ENCODE assay signal across 17 cellular contexts in genomic region chr1:116931016-116931918, GRCh38. TPM values are rescaled to one million over a fixed set of nuclear protein-coding genes. Genes with fewer than 3 reads are reported as not detected.
A peak's percentile ranks its signal among the peaks of the same experiment; 100 is the strongest.
DNase-seq lines count a peak whose midpoint lies in the region; ATAC-seq lines count a peak whose summit lies in the region.
"Had no signal": no experiment of that assay in that cellular context is flagged by ENCODE, and none has a peak within 500 bp of the region (broad histone marks: within the 10 kb centered on the region; RNA-seq: fewer than 3 reads in every experiment).

No MANE protein-coding gene starts in this region.

- H3K9me3 Mint-ChIP-seq in activated CD4-positive, alpha-beta T cell treated with anti-CD3 and anti-CD28 coated beads, Interleukin-2, amount 10 ng/mL, durations not matched to agents 24 days and 14 days = no peaks in the 10 kb centered on the region
- H3K9me3 Mint-ChIP-seq in activated CD4-positive, alpha-beta T cell treated with anti-CD3 and anti-CD28 coated beads, Interleukin-2, amount 10 ng/mL, durations not matched to agents 7 days and 5 days = peaks cover 3% of the 10 kb centered on the region
- no peaks in the 10 kb centered on the region for H3K9me3 Mint-ChIP-seq in activated naive CD8-positive, alpha-beta T cell (ENCODE audit: low read depth)
- no peaks in the 10 kb centered on the region for H3K9me3 Mint-ChIP-seq in activated naive CD8-positive, alpha-beta T cell treated with anti-CD3 and anti-CD28 coated beads for 36 hours
- H3K9me3 Mint-ChIP-seq: CD8-positive, alpha-beta T cell had no signal

- no peak overlapping the region for H3K4me3 Mint-ChIP-seq in activated CD4-positive, alpha-beta T cell treated with anti-CD3 and anti-CD28 coated beads, Interleukin-2, amount 10 ng/mL, durations not matched to agents 24 days and 14 days
- no peak overlapping the region for H3K4me3 Mint-ChIP-seq in activated CD4-positive, alpha-beta T cell treated with anti-CD3 and anti-CD28 coated beads, Interleukin-2, amount 10 ng/mL, durations not matched to agents 7 days and 5 days
- no peak overlapping the region for H3K4me3 Mint-ChIP-seq in activated naive CD8-positive, alpha-beta T cell
- no peak overlapping the region for H3K4me3 Mint-ChIP-seq in activated naive CD8-positive, alpha-beta T cell treated with anti-CD3 and anti-CD28 coated beads for 36 hours
- H3K4me3 Mint-ChIP-seq: CD8-positive, alpha-beta T cell had no signal

- H3K36me3 Mint-ChIP-seq in activated CD4-positive, alpha-beta T cell treated with anti-CD3 and anti-CD28 coated beads, Interleukin-2, amount 10 ng/mL, durations not matched to agents 24 days and 14 days (ENCODE audit: low read depth) = no peaks in the 10 kb centered on the region
- peaks cover 6% of the 10 kb centered on the region for H3K36me3 Mint-ChIP-seq in activated CD4-positive, alpha-beta T cell treated with anti-CD3 and anti-CD28 coated beads, Interleukin-2, amount 10 ng/mL, durations not matched to agents 7 days and 5 days (ENCODE audit: low read depth)
- H3K36me3 Mint-ChIP-seq in activated naive CD8-positive, alpha-beta T cell = no peaks in the 10 kb centered on the region
- H3K36me3 Mint-ChIP-seq in activated naive CD8-positive, alpha-beta T cell treated with anti-CD3 and anti-CD28 coated beads for 36 hours = peaks cover 3% of the 10 kb centered on the region
- H3K36me3 Mint-ChIP-seq: CD8-positive, alpha-beta T cell had no signal

- peaks cover 25% of the 10 kb centered on the region for H3K4me1 Mint-ChIP-seq in activated CD4-positive, alpha-beta T cell treated with anti-CD3 and anti-CD28 coated beads, Interleukin-2, amount 10 ng/mL, durations not matched to agents 24 days and 14 days
- H3K4me1 Mint-ChIP-seq in activated CD4-positive, alpha-beta T cell treated with anti-CD3 and anti-CD28 coated beads, Interleukin-2, amount 10 ng/mL, durations not matched to agents 7 days and 5 days = peaks cover 30% of the 10 kb centered on the region
- H3K4me1 Mint-ChIP-seq in activated naive CD8-positive, alpha-beta T cell (ENCODE audit: low read depth) = peaks cover 29% of the 10 kb centered on the region
- H3K4me1 Mint-ChIP-seq in activated naive CD8-positive, alpha-beta T cell treated with anti-CD3 and anti-CD28 coated beads for 36 hours = peaks cover 22% of the 10 kb centered on the region

- POLR2A ChIA-PET in activated CD4-positive, alpha-beta T cell treated with anti-CD3 and anti-CD28 coated beads, Interleukin-2, amount 10 ng/mL, durations not matched to agents 7 days and 5 days (lab: Charles Lee) = interaction anchor here (0.6 kb wide), 1 partner anchor 16 kb away, joined by 3 read pairs; no protein-coding TSS in a partner anchor

- CTCF ChIA-PET in activated CD4-positive, alpha-beta T cell treated with anti-CD3 and anti-CD28 coated beads, Interleukin-2, amount 10 ng/mL, durations not matched to agents 7 days and 5 days (lab: Charles Lee) = interaction anchor here (0.9 to 1.7 kb wide), 2 partner anchors 10 to 15 kb away, joined by 3 to 8 read pairs; no protein-coding TSS in a partner anchor

- peak overlapping the region; percentile 27 for H3K27ac Mint-ChIP-seq in activated CD4-positive, alpha-beta T cell treated with anti-CD3 and anti-CD28 coated beads, Interleukin-2, amount 10 ng/mL, durations not matched to agents 24 days and 14 days
- H3K27ac Mint-ChIP-seq in activated CD4-positive, alpha-beta T cell treated with anti-CD3 and anti-CD28 coated beads, Interleukin-2, amount 10 ng/mL, durations not matched to agents 7 days and 5 days = no peak overlapping the region
- H3K27ac Mint-ChIP-seq in activated naive CD8-positive, alpha-beta T cell = peak overlapping the region; percentile 17
- no peak overlapping the region for H3K27ac Mint-ChIP-seq in activated naive CD8-positive, alpha-beta T cell treated with anti-CD3 and anti-CD28 coated beads for 36 hours
- H3K27ac Mint-ChIP-seq: CD8-positive, alpha-beta T cell had no signal

- no peak for ATAC-seq in GM18858 (IDR thresholded peaks at IDR 0.05; ENCODE audit: unreplicated experiment)
- ATAC-seq in GM18867 (IDR thresholded peaks at IDR 0.05; ENCODE audit: unreplicated experiment) = no peak
- ATAC-seq: CD8-positive, alpha-beta T cell; HCT116 had no signal

- intact Hi-C loops in activated CD4-positive, alpha-beta T cell treated with anti-CD3 and anti-CD28 coated beads, Interleukin-2, amount 10 ng/mL, durations not matched to agents 24 days and 14 days (cut with micrococcal nuclease) = loop anchor here (5.0 kb wide), 1 partner anchor 79 kb away; no protein-coding TSS in a partner anchor

- no peaks in the 10 kb centered on the region for H3K27me3 Mint-ChIP-seq in activated CD4-positive, alpha-beta T cell treated with anti-CD3 and anti-CD28 coated beads, Interleukin-2, amount 10 ng/mL, durations not matched to agents 24 days and 14 days
- H3K27me3 Mint-ChIP-seq in activated CD4-positive, alpha-beta T cell treated with anti-CD3 and anti-CD28 coated beads, Interleukin-2, amount 10 ng/mL, durations not matched to agents 7 days and 5 days = peaks cover 2% of the 10 kb centered on the region
- H3K27me3 Mint-ChIP-seq in activated naive CD8-positive, alpha-beta T cell = no peaks in the 10 kb centered on the region
- H3K27me3 Mint-ChIP-seq in activated naive CD8-positive, alpha-beta T cell treated with anti-CD3 and anti-CD28 coated beads for 36 hours = no peaks in the 10 kb centered on the region

- no peak for DNase-seq in activated CD4-positive, alpha-beta T cell treated with anti-CD3 and anti-CD28 coated beads, Interleukin-2, amount 10 ng/mL, durations not matched to agents 24 days and 14 days
- no peak for DNase-seq in activated CD4-positive, alpha-beta T cell treated with anti-CD3 and anti-CD28 coated beads, Interleukin-2, amount 10 ng/mL, durations not matched to agents 7 days and 5 days
- DNase-seq in activated naive CD8-positive, alpha-beta T cell treated with anti-CD3 and anti-CD28 coated beads for 36 hours = no peak
- DNase-seq in islet precursor cell = peak; percentile 18
- DNase-seq: GM23248; NCI-H1436; NCI-H2029 treated with DMSO at 0.1 percent for 48 hours; NCI-H2171 treated with DMSO at 0.1 percent for 48 hours; NCI-H446 treated with DMSO at 0.1 percent for 48 hours; NK-92 treated with Interleukin-12 subunit alpha and Interleukin-12 subunit beta, amount 100 ng/mL, for 24 hours; RPMI8226 had no signal

RNA-seq across cellular contexts. Expression of gene PTGFRN, which starts 21.6 kb away (rescaled TPM):
- 35.4 and 35.6 TPM in 2 replicates for total RNA-seq in activated CD4-positive, alpha-beta T cell treated with anti-CD3 and anti-CD28 coated beads, Interleukin-2, amount 10 ng/mL, durations not matched to agents 24 days and 14 days
- total RNA-seq in activated CD4-positive, alpha-beta T cell treated with anti-CD3 and anti-CD28 coated beads, Interleukin-2, amount 10 ng/mL, durations not matched to agents 7 days and 5 days = 1 to 10 TPM in 1 of 2 experiments, under 1 TPM in 1; 0.79 to 1.3 TPM
- total RNA-seq in activated naive CD8-positive, alpha-beta T cell treated with anti-CD3 and anti-CD28 coated beads for 36 hours = 1 to 10 TPM; 8.7 to 9.4 TPM
- total RNA-seq: OCI-LY7 had no signal

Comparison
In these comparisons a context has a peak if more than half of its experiments do, and no peak if none do; other contexts are left out.
1. H3K27ac Mint-ChIP-seq: peak in activated CD4-positive, alpha-beta T cell treated with anti-CD3 and anti-CD28 coated beads, Interleukin-2, amount 10 ng/mL, durations not matched to agents 24 days and 14 days (single experiment) and activated naive CD8-positive, alpha-beta T cell (single experiment); none in activated CD4-positive, alpha-beta T cell treated with anti-CD3 and anti-CD28 coated beads, Interleukin-2, amount 10 ng/mL, durations not matched to agents 7 days and 5 days (single experiment) and activated naive CD8-positive, alpha-beta T cell treated with anti-CD3 and anti-CD28 coated beads for 36 hours (single experiment).
2. RNA of gene PTGFRN, which starts 21.6 kb away (total RNA-seq): 35.4 to 35.6 TPM in activated CD4-positive, alpha-beta T cell treated with anti-CD3 and anti-CD28 coated beads, Interleukin-2, amount 10 ng/mL, durations not matched to agents 24 days and 14 days and 8.7 to 9.4 TPM in activated naive CD8-positive, alpha-beta T cell treated with anti-CD3 and anti-CD28 coated beads for 36 hours; 0.79 to 1.3 TPM in activated CD4-positive, alpha-beta T cell treated with anti-CD3 and anti-CD28 coated beads, Interleukin-2, amount 10 ng/mL, durations not matched to agents 7 days and 5 days; every median in the first group is over 4 times any median in the second.